ENCODE assay signal across 1 cellular context in the genomic region with DNA sequence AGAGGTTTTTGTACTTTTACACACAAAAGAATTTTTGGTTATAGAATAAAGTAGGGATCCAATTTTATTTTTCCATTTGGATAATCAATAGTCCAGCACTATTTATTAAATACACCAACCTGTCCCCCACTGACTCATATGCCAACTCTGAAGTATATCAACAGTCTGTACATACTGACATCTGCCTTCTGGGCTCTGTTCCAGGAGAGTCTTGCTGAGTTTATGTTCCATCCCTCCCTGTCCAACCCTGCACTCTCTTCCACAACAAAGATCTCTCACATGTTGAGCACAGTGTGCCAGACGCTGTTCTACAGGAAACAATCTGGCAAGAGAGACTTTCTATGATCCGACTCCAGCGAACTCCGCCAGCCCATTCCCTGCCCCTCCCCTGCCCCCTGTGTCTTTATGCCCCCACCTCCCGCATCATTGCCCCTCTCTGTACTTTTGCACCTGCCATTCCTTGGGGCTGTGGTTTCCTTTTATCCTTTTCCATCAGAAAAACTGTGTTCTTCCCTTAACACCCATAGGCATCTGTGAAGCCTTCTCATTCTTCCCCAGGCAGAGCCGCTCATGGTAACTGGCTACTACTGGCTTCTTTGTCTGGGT.
TF ChIP-seq lines count a peak whose summit lies in the region.

No MANE protein-coding gene starts in this region.

TF ChIP-seq in HEK293, 187 proteins besides CTCF, POLR2A, EP300 and RAD21 (continued from another document):
- TF ChIP-seq SCRT1 (tag by site-specific recombination; IDR thresholded peaks at IDR 0.05; ENCODE audit: borderline replicate concordance): peak; percentile 87
- TF ChIP-seq ZNF184 (tag by site-specific recombination; IDR thresholded peaks at IDR 0.05): peak; percentile 54; the same call in 1 of the 2 replicates
- no peak for TF ChIP-seq OVOL3 (tag by site-specific recombination; IDR thresholded peaks at IDR 0.05)
- peak; percentile 98 for TF ChIP-seq ZNF600 (tag by site-specific recombination; IDR thresholded peaks at IDR 0.05)
- TF ChIP-seq ZNF266 (tag by site-specific recombination; IDR thresholded peaks at IDR 0.05; ENCODE audit: low read depth): no peak
- TF ChIP-seq ZNF175 (tag by site-specific recombination; IDR thresholded peaks at IDR 0.05): no peak
- no peak for TF ChIP-seq RBAK (tag by site-specific recombination; IDR thresholded peaks at IDR 0.05)
- TF ChIP-seq ZNF660 (tag by site-specific recombination; IDR thresholded peaks at IDR 0.05): peak; percentile 98
- TF ChIP-seq ZIC2 (tag by site-specific recombination; IDR thresholded peaks at IDR 0.05): peak; percentile 90
- TF ChIP-seq WT1 (tag by site-specific recombination; IDR thresholded peaks at IDR 0.05): no peak
- no peak for TF ChIP-seq ZBTB6 (tag by site-specific recombination; IDR thresholded peaks at IDR 0.05)
- no peak for TF ChIP-seq ZNF324 (tag by site-specific recombination; IDR thresholded peaks at IDR 0.05)
- TF ChIP-seq SP7 (tag by site-specific recombination; IDR thresholded peaks at IDR 0.05): 0 out of 2 replicates have a peak, but pooled peaks have one; percentile 26
- TF ChIP-seq SCRT2 (tag by site-specific recombination; IDR thresholded peaks at IDR 0.05): peak; percentile 94
- peak; percentile 42; the same call in 1 of the 2 replicates for TF ChIP-seq PRDM1 (tag by site-specific recombination; IDR thresholded peaks at IDR 0.05)
- no peak for TF ChIP-seq ZNF146 (tag by site-specific recombination; IDR thresholded peaks at IDR 0.05)
